In the genomic region with DNA sequence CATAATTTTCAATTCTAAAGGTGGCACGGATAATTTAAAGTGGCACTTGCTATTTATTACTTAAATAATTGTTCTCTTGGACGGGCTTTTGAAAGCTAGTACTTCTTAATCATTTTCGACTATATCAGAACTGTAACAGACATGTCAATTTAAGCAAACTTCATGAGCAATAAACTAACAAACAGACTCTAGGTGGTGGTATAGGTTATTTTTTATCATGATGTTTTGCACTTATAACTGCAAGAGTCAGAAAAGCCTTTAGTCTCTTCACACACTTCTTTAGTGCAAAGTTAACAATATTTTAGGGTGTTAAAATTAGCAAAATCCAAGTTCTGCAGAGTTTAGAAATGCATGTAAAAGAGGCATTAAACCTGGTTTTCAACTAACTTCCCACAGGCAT, we compare ENCODE assay signal across 8 cellular contexts. TPM values are rescaled to one million over a fixed set of nuclear protein-coding genes. Genes with fewer than 3 reads are reported as not detected.
A peak's percentile ranks its signal among the peaks of the same experiment; 100 is the strongest.
DNase-seq lines count a peak whose midpoint lies in the region; FAIRE-seq and TF ChIP-seq lines count a peak whose summit lies in the region.

No MANE protein-coding gene starts in this region.

- TF ChIP-seq POLR2A in stomach (IDR thresholded peaks at IDR 0.05) (no peak), GM12892 (IDR thresholded peaks at IDR 0.05; ENCODE audit: low read depth, low read length) (no peak)

- H3K9me3 ChIP-seq in iPS-18a (ENCODE audit: control insufficient read depth, low read depth, low read length) (no peaks in the 10 kb centered on the region), stomach (no peaks in the 10 kb centered on the region)

- FAIRE-seq in GM12892 (lab: Jason Lieb, UNC): no peak

- no peaks in the 10 kb centered on the region for H3K27me3 Mint-ChIP-seq in activated naive CD4-positive, alpha-beta T cell treated with anti-CD3 and anti-CD28 coated beads for 36 hours (ENCODE audit: low read depth)
- H3K27me3 Mint-ChIP-seq in activated CD4-positive, alpha-beta memory T cell treated with anti-CD3 and anti-CD28 coated beads, Interleukin-2, amount 10 ng/mL, durations not matched to agents 7 days and 5 days: peaks cover 46% of the 10 kb centered on the region

- H3K27me3 ChIP-seq in iPS-18a (ENCODE audit: control insufficient read depth, insufficient read depth, low read length): peaks cover 35% of the 10 kb centered on the region
- H3K27me3 ChIP-seq in stomach: no peaks in the 10 kb centered on the region

- H3K4me3 Mint-ChIP-seq in activated naive CD4-positive, alpha-beta T cell treated with anti-CD3 and anti-CD28 coated beads for 36 hours: peak overlapping the region; percentile 83
- H3K4me3 Mint-ChIP-seq in activated CD4-positive, alpha-beta memory T cell treated with anti-CD3 and anti-CD28 coated beads, Interleukin-2, amount 10 ng/mL, durations not matched to agents 7 days and 5 days: peak overlapping the region; percentile 73

- peak in 1 of 7 experiments; percentile 10 for TF ChIP-seq CTCF in stomach (IDR thresholded peaks at IDR 0.05)

- peaks cover 49% of the 10 kb centered on the region for H3K4me1 Mint-ChIP-seq in activated naive CD4-positive, alpha-beta T cell treated with anti-CD3 and anti-CD28 coated beads for 36 hours (ENCODE audit: low read depth)
- peaks cover 39% of the 10 kb centered on the region for H3K4me1 Mint-ChIP-seq in activated CD4-positive, alpha-beta memory T cell treated with anti-CD3 and anti-CD28 coated beads, Interleukin-2, amount 10 ng/mL, durations not matched to agents 7 days and 5 days

- H3K9me3 Mint-ChIP-seq in activated naive CD4-positive, alpha-beta T cell treated with anti-CD3 and anti-CD28 coated beads for 36 hours: no peaks in the 10 kb centered on the region
- H3K9me3 Mint-ChIP-seq in activated CD4-positive, alpha-beta memory T cell treated with anti-CD3 and anti-CD28 coated beads, Interleukin-2, amount 10 ng/mL, durations not matched to agents 7 days and 5 days: no peaks in the 10 kb centered on the region

- H3K9ac ChIP-seq in iPS-18a (ENCODE audit: low read length): peak overlapping the region; percentile 78

- WGBS in stomach, 5 donors: 15 to 35% (median 21%) methylated on average over 3 of the region's 3 CpGs

- no peaks in the 10 kb centered on the region for H3K36me3 Mint-ChIP-seq in activated naive CD4-positive, alpha-beta T cell treated with anti-CD3 and anti-CD28 coated beads for 36 hours (ENCODE audit: low read depth)
- H3K36me3 Mint-ChIP-seq in activated CD4-positive, alpha-beta memory T cell treated with anti-CD3 and anti-CD28 coated beads, Interleukin-2, amount 10 ng/mL, durations not matched to agents 7 days and 5 days (ENCODE audit: low read depth): peaks cover 4% of the 10 kb centered on the region

- intact Hi-C loops in activated naive CD4-positive, alpha-beta T cell treated with anti-CD3 and anti-CD28 coated beads for 36 hours (cut with micrococcal nuclease): loop anchor here (1.0 to 5.0 kb wide), 9 partner anchors 56 to 765 kb away; a partner anchor contains a TSS
- intact Hi-C loops in stomach (cut with DNase I; ENCODE audit: low total_unique reads): loop anchor here (5.0 kb wide), 1 partner anchor 420 kb away; no protein-coding TSS in a partner anchor

- H3K36me3 ChIP-seq in iPS-18a (ENCODE audit: control insufficient read depth, low read depth, low read length): no peaks in the 10 kb centered on the region
- H3K36me3 ChIP-seq in stomach: no peaks in the 10 kb centered on the region

- peak overlapping the region; percentile 89 for H3K4me3 ChIP-seq in iPS-18a (ENCODE audit: low read length)
- H3K4me3 ChIP-seq in stomach: peak overlapping the region; percentile 72 to 92 (median 88)

- CTCF ChIA-PET in activated naive CD4-positive, alpha-beta T cell treated with anti-CD3 and anti-CD28 coated beads for 36 hours (lab: Charles Lee): interaction anchor here (0.6 to 1.6 kb wide), 5 partner anchors 11 to 426 kb away, joined by 3 to 4 read pairs (median 3); no protein-coding TSS in a partner anchor
- CTCF ChIA-PET in activated CD4-positive, alpha-beta memory T cell treated with anti-CD3 and anti-CD28 coated beads, Interleukin-2, amount 10 ng/mL, durations not matched to agents 7 days and 5 days (lab: Charles Lee): no interaction called here

- no peak for DNase-seq in activated naive CD4-positive, alpha-beta T cell treated with anti-CD3 and anti-CD28 coated beads for 36 hours
- DNase-seq in activated naive CD4-positive, alpha-beta T cell treated with Interleukin-2 at 50 U/mL for 16 hours: no peak
- no peak for DNase-seq in activated CD4-positive, alpha-beta memory T cell treated with anti-CD3 and anti-CD28 coated beads, Interleukin-2, amount 10 ng/mL, durations not matched to agents 7 days and 5 days
- DNase-seq in stomach: no peak
- DNase-seq in stimulated activated CD4-positive, alpha-beta T cell treated with anti-CD3 and anti-CD28 coated beads, Interleukin-15, amount 100 ng/mL, for 24 hours: no peak
- no peak for DNase-seq in NCI-H2227 treated with DMSO at 0.1 percent for 48 hours (lab: John Stamatoyannopoulos, UW)
- no peak for DNase-seq in GM12892 (ENCODE audit: insufficient read length)

- POLR2A ChIA-PET in activated CD4-positive, alpha-beta memory T cell treated with anti-CD3 and anti-CD28 coated beads, Interleukin-2, amount 10 ng/mL, durations not matched to agents 7 days and 5 days (lab: Charles Lee): no interaction called here

- TF ChIP-seq EP300 in stomach (IDR thresholded peaks at IDR 0.05): no peak

- peak overlapping the region; percentile 93 for H3K27ac Mint-ChIP-seq in activated naive CD4-positive, alpha-beta T cell treated with anti-CD3 and anti-CD28 coated beads for 36 hours
- H3K27ac Mint-ChIP-seq in activated CD4-positive, alpha-beta memory T cell treated with anti-CD3 and anti-CD28 coated beads, Interleukin-2, amount 10 ng/mL, durations not matched to agents 7 days and 5 days: no peak overlapping the region

- H3K4me1 ChIP-seq in iPS-18a (ENCODE audit: control insufficient read depth, low read depth, low read length): peaks cover 51% of the 10 kb centered on the region
- peaks cover 27 to 67% (median 48%) of the 10 kb centered on the region in 4 donors for H3K4me1 ChIP-seq in stomach

- no peak overlapping the region for H3K27ac ChIP-seq in iPS-18a (ENCODE audit: low read length)
- peak overlapping the region in 1 of 5 donors; percentile 100 for H3K27ac ChIP-seq in stomach

RNA-seq across cellular contexts. Expression of a gene that starts 2.2 kb away (rescaled TPM):
- total RNA-seq in activated naive CD4-positive, alpha-beta T cell treated with anti-CD3 and anti-CD28 coated beads for 36 hours: 1 to 10 TPM; 6.1 to 6.5 TPM
- 1 to 10 TPM; 5.3 to 7.7 TPM for total RNA-seq in activated CD4-positive, alpha-beta memory T cell treated with anti-CD3 and anti-CD28 coated beads, Interleukin-2, amount 10 ng/mL, durations not matched to agents 7 days and 5 days
- 10 to 100 TPM; 16.8 to 60.4 (median 22.6) TPM for total RNA-seq in stomach
- 1 to 10 TPM; 3.7 to 6.1 (median 3.8) TPM for polyA plus RNA-seq in stomach
- polyA plus RNA-seq in GM12892 (2012; ENCODE audit: missing spikeins): 2.0 TPM
